9 cellular contexts compared by ENCODE assay signal in the genomic region with DNA sequence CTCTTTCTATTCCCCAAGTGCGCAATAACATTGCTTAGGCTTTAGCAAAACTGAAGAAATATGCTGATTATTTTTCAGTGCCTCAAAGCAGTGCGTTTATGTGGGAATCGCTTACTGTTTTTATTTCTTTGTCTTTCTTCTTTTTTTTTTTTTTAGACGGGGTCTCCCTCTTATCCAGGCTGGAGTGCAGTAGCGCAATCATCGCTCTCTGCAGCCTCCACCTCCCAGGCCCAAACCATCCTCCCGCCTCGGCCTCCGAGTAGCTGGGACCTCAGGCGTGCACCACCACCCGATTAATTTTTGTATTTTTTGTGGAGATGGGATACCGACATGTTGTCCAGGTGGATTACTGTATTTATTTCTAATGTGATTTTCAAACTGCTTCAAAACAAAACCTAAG. TPM values are rescaled to one million over a fixed set of nuclear protein-coding genes. Genes with fewer than 3 reads are reported as not detected.
A peak's percentile ranks its signal among the peaks of the same experiment; 100 is the strongest.
DNase-seq lines count a peak whose midpoint lies in the region; ATAC-seq and TF ChIP-seq lines count a peak whose summit lies in the region.
"Had no signal": no experiment of that assay in that cellular context is flagged by ENCODE, and none has a peak within 500 bp of the region (broad histone marks: within the 10 kb centered on the region; RNA-seq: fewer than 3 reads in every experiment).

No MANE protein-coding gene starts in this region.

- H3K4me1 ChIP-seq in GM23338 (ENCODE audit: insufficient read depth) = no peaks in the 10 kb centered on the region

- H3K4me3 ChIP-seq in GM23338 (peak overlapping the region; percentile 75), fibroblast of the aortic adventitia (ENCODE audit: low read depth, low read length) (peak overlapping the region; percentile 89), skeletal muscle cell (ENCODE audit: low read depth, low read length) (peak overlapping the region; percentile 79)

- H4K20me1 ChIP-seq in GM23338 (replicated peaks; ENCODE audit: insufficient read depth) = peaks cover 15% of the 10 kb centered on the region

- H3K27me3 ChIP-seq in GM23338 (ENCODE audit: insufficient read depth) = no peaks in the 10 kb centered on the region

- H3K9me2 ChIP-seq in GM23338 (ENCODE audit: insufficient read depth) = no peaks in the 10 kb centered on the region

- CTCF ChIA-PET in T-cell (lab: Charles Lee) = no interaction called here

- H3K27ac Mint-ChIP-seq in GM23338 (no peak overlapping the region), T-cell (peak overlapping the region in 1 of 2 donors; percentile 61)

- no peak overlapping the region for H2AFZ ChIP-seq in GM23338

- no peaks in the 10 kb centered on the region for H3F3A ChIP-seq in GM23338 (replicated peaks; ENCODE audit: low read depth)

- peaks cover 20% of the 10 kb centered on the region for H3K36me3 ChIP-seq in GM23338 (ENCODE audit: insufficient read depth)

- no peak overlapping the region for H3K27ac ChIP-seq in GM23338 (ENCODE audit: low read depth)

- ATAC-seq in GM23338 (no peak), T-cell (replicated peaks in 1 of 4) (no peak), GM21723 (IDR thresholded peaks at IDR 0.05; ENCODE audit: unreplicated experiment) (no peak), GM18861 (IDR thresholded peaks at IDR 0.05; ENCODE audit: unreplicated experiment) (no peak)

- H3K9me3 Mint-ChIP-seq in GM23338 (no peaks in the 10 kb centered on the region), T-cell (no peaks in the 10 kb centered on the region)

- H3K79me2 ChIP-seq in GM23338 (replicated peaks; ENCODE audit: insufficient read depth) = peaks cover 18% of the 10 kb centered on the region

- peaks cover 4% of the 10 kb centered on the region for H3K27me3 Mint-ChIP-seq in GM23338 (ENCODE audit: insufficient read depth, low read depth, poor library complexity)
- H3K27me3 Mint-ChIP-seq in T-cell = no peaks in the 10 kb centered on the region

- H3K4me1 Mint-ChIP-seq in GM23338 (peaks cover 4% of the 10 kb centered on the region), T-cell (peaks cover 8 to 38% (median 19%) of the 10 kb centered on the region in 3 donors)

- peak overlapping the region; percentile 80 for H3K4me3 Mint-ChIP-seq in GM23338
- peak overlapping the region; percentile 73 to 87 (median 78) for H3K4me3 Mint-ChIP-seq in T-cell

- DNase-seq in GM23338 (ENCODE audit: low spot score) (no peak), T-cell (no peak), fibroblast of the aortic adventitia (ENCODE audit: low read depth) (no peak), skeletal muscle cell (ENCODE audit: low read depth) (no peak), NCI-H526 (lab: John Stamatoyannopoulos, UW) (no peak), nucleus accumbens (lab: John Stamatoyannopoulos, UW) (no peak)
- DNase-seq: NCI-H2029 treated with DMSO at 0.1 percent for 48 hours had no signal

- peak overlapping the region; percentile 92 for H3K4me2 ChIP-seq in GM23338

- TF ChIP-seq CTCF in GM23338 (conservative IDR thresholded peaks at IDR 0.05; ENCODE audit: low read depth in 2 of 2) (no peak), fibroblast of the aortic adventitia (IDR thresholded peaks at IDR 0.05; ENCODE audit: insufficient read depth, low read length) (no peak)

- H3K36me3 Mint-ChIP-seq in GM23338 (ENCODE audit: low read depth) (peaks cover 18% of the 10 kb centered on the region), T-cell (peaks cover 9% of the 10 kb centered on the region)

- POLR2A ChIA-PET in T-cell (lab: Charles Lee) = interaction anchor here in 1 of 2 donors (0.6 kb wide), 1 partner anchor 794 kb away, joined by 3 read pairs; no protein-coding TSS in a partner anchor

TF ChIP-seq in GM23338, 12 proteins besides CTCF, POLR2A, EP300 and RAD21:
- TF ChIP-seq POLR2AphosphoS5 (IDR thresholded peaks at IDR 0.05; ENCODE audit: low read depth) = no peak
- no peak for TF ChIP-seq EZH2 (IDR thresholded peaks at IDR 0.05; ENCODE audit: low read depth, unreplicated experiment)
- no peak for TF ChIP-seq NANOG (IDR thresholded peaks at IDR 0.05; ENCODE audit: borderline replicate concordance)
- TF ChIP-seq, protein P1, sequence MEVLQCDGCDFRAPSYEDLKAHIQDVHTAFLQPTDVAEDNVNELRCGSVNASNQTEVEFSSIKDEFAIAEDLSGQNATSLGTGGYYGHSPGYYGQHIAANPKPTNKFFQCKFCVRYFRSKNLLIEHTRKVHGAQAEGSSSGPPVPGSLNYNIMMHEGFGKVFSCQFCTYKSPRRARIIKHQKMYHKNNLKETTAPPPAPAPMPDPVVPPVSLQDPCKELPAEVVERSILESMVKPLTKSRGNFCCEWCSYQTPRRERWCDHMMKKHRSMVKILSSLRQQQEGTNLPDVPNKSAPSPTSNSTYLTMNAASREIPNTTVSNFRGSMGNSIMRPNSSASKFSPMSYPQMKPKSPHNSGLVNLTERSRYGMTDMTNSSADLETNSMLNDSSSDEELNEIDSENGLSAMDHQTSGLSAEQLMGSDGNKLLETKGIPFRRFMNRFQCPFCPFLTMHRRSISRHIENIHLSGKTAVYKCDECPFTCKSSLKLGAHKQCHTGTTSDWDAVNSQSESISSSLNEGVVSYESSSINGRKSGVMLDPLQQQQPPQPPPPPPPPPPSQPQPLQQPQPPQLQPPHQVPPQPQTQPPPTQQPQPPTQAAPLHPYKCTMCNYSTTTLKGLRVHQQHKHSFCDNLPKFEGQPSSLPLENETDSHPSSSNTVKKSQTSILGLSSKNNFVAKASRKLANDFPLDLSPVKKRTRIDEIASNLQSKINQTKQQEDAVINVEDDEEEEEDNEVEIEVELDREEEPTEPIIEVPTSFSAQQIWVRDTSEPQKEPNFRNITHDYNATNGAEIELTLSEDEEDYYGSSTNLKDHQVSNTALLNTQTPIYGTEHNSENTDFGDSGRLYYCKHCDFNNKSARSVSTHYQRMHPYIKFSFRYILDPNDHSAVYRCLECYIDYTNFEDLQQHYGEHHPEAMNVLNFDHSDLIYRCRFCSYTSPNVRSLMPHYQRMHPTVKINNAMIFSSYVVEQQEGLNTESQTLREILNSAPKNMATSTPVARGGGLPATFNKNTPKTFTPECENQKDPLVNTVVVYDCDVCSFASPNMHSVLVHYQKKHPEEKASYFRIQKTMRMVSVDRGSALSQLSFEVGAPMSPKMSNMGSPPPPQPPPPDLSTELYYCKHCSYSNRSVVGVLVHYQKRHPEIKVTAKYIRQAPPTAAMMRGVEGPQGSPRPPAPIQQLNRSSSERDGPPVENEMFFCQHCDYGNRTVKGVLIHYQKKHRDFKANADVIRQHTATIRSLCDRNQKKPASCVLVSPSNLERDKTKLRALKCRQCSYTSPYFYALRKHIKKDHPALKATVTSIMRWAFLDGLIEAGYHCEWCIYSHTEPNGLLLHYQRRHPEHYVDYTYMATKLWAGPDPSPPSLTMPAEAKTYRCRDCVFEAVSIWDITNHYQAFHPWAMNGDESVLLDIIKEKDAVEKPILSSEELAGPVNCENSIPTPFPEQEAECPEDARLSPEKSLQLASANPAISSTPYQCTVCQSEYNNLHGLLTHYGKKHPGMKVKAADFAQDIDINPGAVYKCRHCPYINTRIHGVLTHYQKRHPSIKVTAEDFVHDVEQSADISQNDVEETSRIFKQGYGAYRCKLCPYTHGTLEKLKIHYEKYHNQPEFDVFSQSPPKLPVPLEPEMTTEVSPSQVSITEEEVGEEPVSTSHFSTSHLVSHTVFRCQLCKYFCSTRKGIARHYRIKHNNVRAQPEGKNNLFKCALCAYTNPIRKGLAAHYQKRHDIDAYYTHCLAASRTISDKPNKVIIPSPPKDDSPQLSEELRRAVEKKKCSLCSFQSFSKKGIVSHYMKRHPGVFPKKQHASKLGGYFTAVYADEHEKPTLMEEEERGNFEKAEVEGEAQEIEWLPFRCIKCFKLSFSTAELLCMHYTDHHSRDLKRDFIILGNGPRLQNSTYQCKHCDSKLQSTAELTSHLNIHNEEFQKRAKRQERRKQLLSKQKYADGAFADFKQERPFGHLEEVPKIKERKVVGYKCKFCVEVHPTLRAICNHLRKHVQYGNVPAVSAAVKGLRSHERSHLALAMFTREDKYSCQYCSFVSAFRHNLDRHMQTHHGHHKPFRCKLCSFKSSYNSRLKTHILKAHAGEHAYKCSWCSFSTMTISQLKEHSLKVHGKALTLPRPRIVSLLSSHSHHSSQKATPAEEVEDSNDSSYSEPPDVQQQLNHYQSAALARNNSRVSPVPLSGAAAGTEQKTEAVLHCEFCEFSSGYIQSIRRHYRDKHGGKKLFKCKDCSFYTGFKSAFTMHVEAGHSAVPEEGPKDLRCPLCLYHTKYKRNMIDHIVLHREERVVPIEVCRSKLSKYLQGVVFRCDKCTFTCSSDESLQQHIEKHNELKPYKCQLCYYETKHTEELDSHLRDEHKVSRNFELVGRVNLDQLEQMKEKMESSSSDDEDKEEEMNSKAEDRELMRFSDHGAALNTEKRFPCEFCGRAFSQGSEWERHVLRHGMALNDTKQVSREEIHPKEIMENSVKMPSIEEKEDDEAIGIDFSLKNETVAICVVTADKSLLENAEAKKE (CRISPR knock-in tag; IDR thresholded peaks at IDR 0.05) = no peak
TF ChIP-seq in GM23338: peak in this region for 0.

RNA-seq across cellular contexts. Expression of a gene that starts 1.2 kb away (rescaled TPM):
- total RNA-seq in GM23338 (2014; rRNA removed; shearing (Covaris generic)) = 41.8 and 53.7 TPM in 2 replicates
- 36.5 and 41.4 TPM in 2 replicates for polyA plus RNA-seq in GM23338 (2016; fragmentation: Nextera tagmentation; extraction: Ambion mirVana)
- total RNA-seq in T-cell = 10 to 100 TPM; 28.5 to 52.4 (median 41.7) TPM
- 90.4 and 91.3 TPM in 2 replicates for total RNA-seq in fibroblast of the aortic adventitia (ENCODE audit: low replicate concordance)

RNA-seq across cellular contexts. Expression of a gene that starts 24.5 kb away (rescaled TPM):
- total RNA-seq in GM23338 (2014; rRNA removed; shearing (Covaris generic)) = 170 and 171 TPM in 2 replicates
- 136 and 152 TPM in 2 replicates for polyA plus RNA-seq in GM23338 (2016; fragmentation: Nextera tagmentation; extraction: Ambion mirVana)
- total RNA-seq in T-cell = 100 to 1,000 TPM; 102 to 124 (median 111) TPM
- total RNA-seq in fibroblast of the aortic adventitia (ENCODE audit: low replicate concordance) = 144 and 187 TPM in 2 replicates
